8 cellular contexts compared by ENCODE assay signal in genomic region chr1:92833840-92834239, GRCh38. TPM values are rescaled to one million over a fixed set of nuclear protein-coding genes. Genes with fewer than 3 reads are reported as not detected.
A peak's percentile ranks its signal among the peaks of the same experiment; 100 is the strongest.
DNase-seq lines count a peak whose midpoint lies in the region; ATAC-seq and TF ChIP-seq lines count a peak whose summit lies in the region.

No MANE protein-coding gene starts in this region.

- peaks cover 59% of the 10 kb centered on the region for H3F3A ChIP-seq in PC-9 (ENCODE audit: insufficient read depth, low read depth)

- TF ChIP-seq CTCF in Calu3 (IDR thresholded peaks at IDR 0.05; ENCODE audit: unreplicated experiment) (no peak), PC-9 (conservative IDR thresholded peaks at IDR 0.05) (no peak), parathyroid adenoma (IDR thresholded peaks at IDR 0.05) (no peak)

- H3K36me3 ChIP-seq in PC-9 (ENCODE audit: low read depth) = peaks cover 65% of the 10 kb centered on the region
- no peaks in the 10 kb centered on the region for H3K36me3 ChIP-seq in parathyroid adenoma (ENCODE audit: control insufficient read depth, insufficient read depth, low read length)

- H3K9me3 ChIP-seq in PC-9 (ENCODE audit: insufficient read depth, low read depth) (no peaks in the 10 kb centered on the region), parathyroid adenoma (ENCODE audit: control insufficient read depth, low read length) (no peaks in the 10 kb centered on the region)

- peaks cover 53% of the 10 kb centered on the region for H3K4me1 ChIP-seq in PC-9 (replicated peaks; ENCODE audit: insufficient read depth)
- peaks cover 12% of the 10 kb centered on the region for H3K4me1 ChIP-seq in parathyroid adenoma

- peak overlapping the region; percentile 97 for H3K4me3 Mint-ChIP-seq in Calu3 (ENCODE audit: low read depth, unreplicated experiment)
- H3K4me3 Mint-ChIP-seq in effector memory CD8-positive, alpha-beta T cell = peak overlapping the region; percentile 95

- intact Hi-C loops in Calu3 (cut with micrococcal nuclease; ENCODE audit: unreplicated experiment) (loop anchor here (5.0 kb wide), 2 partner anchors 47 to 87 kb away; partner anchors contain the start of gene EVI5), PC-9 (cut with micrococcal nuclease; ENCODE audit: unreplicated experiment) (loop anchor here (10.0 kb wide), 2 partner anchors 529 to 939 kb away; no protein-coding TSS in a partner anchor)

- H3K4me3 ChIP-seq in PC-9 (peak overlapping the region; percentile 85), parathyroid adenoma (ENCODE audit: low read depth, low read length) (peak overlapping the region; percentile 96)

- H3K27ac ChIP-seq in PC-9 (peak overlapping the region; percentile 92), parathyroid adenoma (no peak overlapping the region)

- H4K20me1 ChIP-seq in PC-9 (ENCODE audit: insufficient read depth) = peaks cover 60% of the 10 kb centered on the region

- DNase-seq in Calu3 = no peak
- DNase-seq in PC-9 = no peak
- peak in 2 of 3 experiments; percentile 9 to 18 for DNase-seq in effector memory CD8-positive, alpha-beta T cell
- no peak for DNase-seq in HT-29 (ENCODE audit: low spot score)

- no peak for ATAC-seq in effector memory CD8-positive, alpha-beta T cell (replicated peaks)
- no peak for ATAC-seq in HG03439 (IDR thresholded peaks at IDR 0.05; ENCODE audit: unreplicated experiment)
- no peak for ATAC-seq in HG02981 (IDR thresholded peaks at IDR 0.05; ENCODE audit: unreplicated experiment)
- ATAC-seq in GM18909 (IDR thresholded peaks at IDR 0.05; ENCODE audit: poor library complexity, unreplicated experiment) = no peak

- H3K79me2 ChIP-seq in PC-9 (ENCODE audit: low read depth) = peaks cover 70% of the 10 kb centered on the region
- peaks cover 25% of the 10 kb centered on the region for H3K79me2 ChIP-seq in parathyroid adenoma

- no peaks in the 10 kb centered on the region for H3K9me3 Mint-ChIP-seq in Calu3 (ENCODE audit: low read depth, unreplicated experiment)
- no peaks in the 10 kb centered on the region for H3K9me3 Mint-ChIP-seq in effector memory CD8-positive, alpha-beta T cell

- POLR2A ChIA-PET in PC-9 (lab: Charles Lee; ENCODE audit: unreplicated experiment) = no interaction called here

- no peak overlapping the region for H3K9ac ChIP-seq in parathyroid adenoma

- no peak overlapping the region for H2AFZ ChIP-seq in PC-9
- no peak overlapping the region for H2AFZ ChIP-seq in parathyroid adenoma

- H3K27ac Mint-ChIP-seq in Calu3 (ENCODE audit: unreplicated experiment) = peak overlapping the region; percentile 100
- H3K27ac Mint-ChIP-seq in effector memory CD8-positive, alpha-beta T cell = peak overlapping the region; percentile 97 to 99

- CTCF ChIA-PET in Calu3 (lab: Charles Lee) (no interaction called here), PC-9 (lab: Charles Lee) (no interaction called here)

- H3K27me3 ChIP-seq in PC-9 (ENCODE audit: insufficient read depth, low read depth) (no peaks in the 10 kb centered on the region), parathyroid adenoma (ENCODE audit: control insufficient read depth, insufficient read depth, low read length) (no peaks in the 10 kb centered on the region)

- H3K9me2 ChIP-seq in PC-9 (ENCODE audit: insufficient read depth) = no peaks in the 10 kb centered on the region

- peaks cover 78% of the 10 kb centered on the region for H3K36me3 Mint-ChIP-seq in Calu3 (ENCODE audit: insufficient read depth, unreplicated experiment)
- peaks cover 67% of the 10 kb centered on the region for H3K36me3 Mint-ChIP-seq in effector memory CD8-positive, alpha-beta T cell (ENCODE audit: insufficient read depth)

- H3K4me1 Mint-ChIP-seq in Calu3 (ENCODE audit: low read depth, unreplicated experiment) = peaks cover 46% of the 10 kb centered on the region
- H3K4me1 Mint-ChIP-seq in effector memory CD8-positive, alpha-beta T cell (ENCODE audit: low read depth in 2 of 2) = peaks cover 45 to 58% of the 10 kb centered on the region in 2 donors

- H3K27me3 Mint-ChIP-seq in Calu3 (ENCODE audit: unreplicated experiment) = no peaks in the 10 kb centered on the region
- H3K27me3 Mint-ChIP-seq in effector memory CD8-positive, alpha-beta T cell = no peaks in the 10 kb centered on the region

- BruUV-seq in Calu3 (replicated peaks; lab: Mats Ljungman, UMichigan) (no TSS peak), PC-9 (replicated peaks; lab: Mats Ljungman, UMichigan) (no TSS peak)

- H3K4me2 ChIP-seq in PC-9 (peak overlapping the region; percentile 96), parathyroid adenoma (ENCODE audit: low read length) (peak overlapping the region; percentile 97)

RNA-seq across cellular contexts. Expression of gene RPL5, which starts 2.0 kb away (rescaled TPM):
- total RNA-seq in Calu3 (2022) (672 and 835 TPM in 2 replicates), PC-9 (2021) (1,021 and 1,050 TPM in 2 replicates)
- total RNA-seq in HT-29 (2014; rRNA removed; shearing (Covaris generic)) = 1,169 and 1,308 TPM in 2 replicates

RNA-seq across cellular contexts. Expression of gene EVI5, which starts 48.9 kb away (rescaled TPM):
- total RNA-seq in Calu3 (2022) (29.5 and 33.9 TPM in 2 replicates), PC-9 (2021) (32.0 and 33.9 TPM in 2 replicates)
- total RNA-seq in HT-29 (2014; rRNA removed; shearing (Covaris generic)) = 17.1 and 19.5 TPM in 2 replicates

Comparison
In these comparisons a context has a peak if more than half of its experiments do, and no peak if none do; other contexts are left out.
1. DNase-seq: peak in effector memory CD8-positive, alpha-beta T cell (2 of 3); none in Calu3 (single experiment), PC-9 (0 of 2) and HT-29 (single experiment).